In genomic region chr3:17292556-17292955, GRCh38 we compare ENCODE assay signal across 15 cellular contexts.
DNase-seq lines count a peak whose midpoint lies in the region; ATAC-seq and TF ChIP-seq lines count a peak whose summit lies in the region.
"Had no signal": no experiment of that assay in that cellular context is flagged by ENCODE, and none has a peak within 500 bp of the region (broad histone marks: within the 10 kb centered on the region; RNA-seq: fewer than 3 reads in every experiment).

No MANE protein-coding gene starts in this region.

- peaks cover 7% of the 10 kb centered on the region for H3K36me3 Mint-ChIP-seq in activated naive CD4-positive, alpha-beta T cell treated with anti-CD3 and anti-CD28 coated beads for 36 hours (ENCODE audit: low read depth)

- no peaks in the 10 kb centered on the region for H4K20me1 ChIP-seq in hepatocyte (ENCODE audit: insufficient read depth, poor library complexity, severe bottlenecking)

- H3K27me3 ChIP-seq in testis (no peaks in the 10 kb centered on the region), hepatocyte (no peaks in the 10 kb centered on the region), psoas muscle (ENCODE audit: insufficient read depth in 3 of 3, low read length in 2 of 3) (no peaks in the 10 kb centered on the region)

- no peak for ATAC-seq in psoas muscle

- TF ChIP-seq POLR2A in testis (IDR thresholded peaks at IDR 0.05): no peak

- H3K4me3 ChIP-seq in testis: no peak overlapping the region
- H3K4me3 ChIP-seq in hepatocyte: no peak overlapping the region
- no peak overlapping the region for H3K4me3 ChIP-seq in psoas muscle
- H3K4me3 ChIP-seq: HAP-1 had no signal

- H3K4me2 ChIP-seq in hepatocyte: no peak overlapping the region

- in situ Hi-C loops in SK-MEL-5 (cut with HindIII; ENCODE audit: low pct_unique_long_range_greater_than_20kb, low sequenced_read_pairs): no loop called here

- H3K27ac ChIP-seq in testis (peak overlapping the region in 1 of 2 donors; percentile 12), hepatocyte (no peak overlapping the region), psoas muscle (no peak overlapping the region)

- H3K27me3 Mint-ChIP-seq in activated naive CD4-positive, alpha-beta T cell treated with anti-CD3 and anti-CD28 coated beads for 36 hours (ENCODE audit: low read depth): no peaks in the 10 kb centered on the region
- H3K27me3 Mint-ChIP-seq: CD4-positive, alpha-beta memory T cell had no signal

- CTCF ChIA-PET in activated naive CD4-positive, alpha-beta T cell treated with anti-CD3 and anti-CD28 coated beads for 36 hours (lab: Charles Lee): interaction anchor here (0.9 kb wide), 1 partner anchor 126 kb away, joined by 3 read pairs; no protein-coding TSS in a partner anchor

- no peaks in the 10 kb centered on the region for H3K9me2 ChIP-seq in hepatocyte (replicated peaks; ENCODE audit: insufficient read depth)

- intact Hi-C loops in testis (cut with DNase I; ENCODE audit: low total_unique reads) (no loop called here), psoas muscle (cut with DNase I) (no loop called here)
- intact Hi-C loops in activated naive CD4-positive, alpha-beta T cell treated with anti-CD3 and anti-CD28 coated beads for 36 hours (cut with micrococcal nuclease): no loop called here

- H3K79me2 ChIP-seq in hepatocyte: no peaks in the 10 kb centered on the region

- H3K4me1 ChIP-seq in testis (no peaks in the 10 kb centered on the region), hepatocyte (ENCODE audit: insufficient read depth) (no peaks in the 10 kb centered on the region), psoas muscle (peaks cover 2% of the 10 kb centered on the region)
- H3K4me1 ChIP-seq: Caco-2, HAP-1 had no signal

- no peak overlapping the region for H2AFZ ChIP-seq in hepatocyte

- DNase-seq in HuH-7 (ENCODE audit: low spot score) (peak; percentile 24), SK-MEL-5 (ENCODE audit: low read depth, low spot score) (peak; percentile 13), astrocyte of the hippocampus (ENCODE audit: low read depth, low spot score) (peak; percentile 39), testis (peak; percentile 53), hepatocyte (ENCODE audit: low spot score) (no peak), activated T-cell treated with anti-CD3 and anti-CD28 coated beads for 4 hours (no peak), psoas muscle (no peak)
- no peak for DNase-seq in activated naive CD4-positive, alpha-beta T cell treated with anti-CD3 and anti-CD28 coated beads for 36 hours
- DNase-seq: C1 segment of cervical spinal cord; Caco-2; CD4-positive, alpha-beta memory T cell; DMS153; DND-41; GOT3 had no signal

- H3K9me3 ChIP-seq in testis (no peaks in the 10 kb centered on the region), hepatocyte (ENCODE audit: low read depth) (no peaks in the 10 kb centered on the region), psoas muscle (no peaks in the 10 kb centered on the region)
- H3K9me3 ChIP-seq: Caco-2, HAP-1 had no signal

- TF ChIP-seq CTCF in testis (IDR thresholded peaks at IDR 0.05): no peak
- no peak for TF ChIP-seq CTCF in hepatocyte (IDR thresholded peaks at IDR 0.05; ENCODE audit: poor library complexity)
- no peak for TF ChIP-seq CTCF in psoas muscle (IDR thresholded peaks at IDR 0.05)

- no peaks in the 10 kb centered on the region for H3K4me1 Mint-ChIP-seq in activated naive CD4-positive, alpha-beta T cell treated with anti-CD3 and anti-CD28 coated beads for 36 hours (ENCODE audit: low read depth)

- no peaks in the 10 kb centered on the region for H3K9me3 Mint-ChIP-seq in activated naive CD4-positive, alpha-beta T cell treated with anti-CD3 and anti-CD28 coated beads for 36 hours
- H3K9me3 Mint-ChIP-seq: CD4-positive, alpha-beta memory T cell had no signal

- no peak overlapping the region for H3K4me3 Mint-ChIP-seq in activated naive CD4-positive, alpha-beta T cell treated with anti-CD3 and anti-CD28 coated beads for 36 hours
- H3K4me3 Mint-ChIP-seq: CD4-positive, alpha-beta memory T cell had no signal

- no peaks in the 10 kb centered on the region for H3K36me3 ChIP-seq in testis (ENCODE audit: low read depth, missing control alignments)
- H3K36me3 ChIP-seq in hepatocyte (replicated peaks; ENCODE audit: insufficient read depth, low read depth): no peaks in the 10 kb centered on the region
- peaks cover 0 to 4% of the 10 kb centered on the region in 2 donors for H3K36me3 ChIP-seq in psoas muscle (ENCODE audit: insufficient read depth in 1 of 2, low read depth in 1 of 2)
- H3K36me3 ChIP-seq: HAP-1 had no signal

- no peak overlapping the region for H3K27ac Mint-ChIP-seq in activated naive CD4-positive, alpha-beta T cell treated with anti-CD3 and anti-CD28 coated beads for 36 hours
- H3K27ac Mint-ChIP-seq: CD4-positive, alpha-beta memory T cell had no signal

Comparison
In these comparisons a context has a peak if more than half of its experiments do, and no peak if none do; other contexts are left out.
1. DNase-seq: peak in HuH-7 (single experiment), SK-MEL-5 (single experiment), astrocyte of the hippocampus (single experiment) and testis (single experiment); none in hepatocyte (single experiment), activated T-cell treated with anti-CD3 and anti-CD28 coated beads for 4 hours (single experiment), psoas muscle (0 of 2) and activated naive CD4-positive, alpha-beta T cell treated with anti-CD3 and anti-CD28 coated beads for 36 hours (single experiment).